Comparison of ENCODE assay signal across 15 cellular contexts in genomic region chr14:91506226-91506625, GRCh38. TPM values are rescaled to one million over a fixed set of nuclear protein-coding genes. Genes with fewer than 3 reads are reported as not detected.
DNase-seq lines count a peak whose midpoint lies in the region; ATAC-seq and TF ChIP-seq lines count a peak whose summit lies in the region.
"Had no signal": no experiment of that assay in that cellular context is flagged by ENCODE, and none has a peak within 500 bp of the region (broad histone marks: within the 10 kb centered on the region; RNA-seq: fewer than 3 reads in every experiment).

No MANE protein-coding gene starts in this region.

- H4K20me1 ChIP-seq in DOHH2 (ENCODE audit: control insufficient read depth, insufficient read depth, low read depth, low read length) (peaks cover 34% of the 10 kb centered on the region), osteoblast (ENCODE audit: insufficient read depth, low read length) (peaks cover 66% of the 10 kb centered on the region)

- POLR2A ChIA-PET in activated CD4-positive, alpha-beta T cell treated with anti-CD3 and anti-CD28 coated beads, Interleukin-2, amount 10 ng/mL, durations not matched to agents 7 days and 5 days (lab: Charles Lee), result no interaction called here

- peaks cover 97% of the 10 kb centered on the region for H3K79me2 ChIP-seq in DOHH2 (ENCODE audit: control insufficient read depth, low read length)
- H3K79me2 ChIP-seq in osteoblast (ENCODE audit: insufficient read depth, low read length), result peaks cover 82% of the 10 kb centered on the region

- H3K4me2 ChIP-seq in DOHH2 (ENCODE audit: low read length), result peak overlapping the region; percentile 42
- peak overlapping the region; percentile 26 for H3K4me2 ChIP-seq in osteoblast (ENCODE audit: insufficient read depth, low read length)

- H3K9me2 ChIP-seq in DOHH2 (replicated peaks; ENCODE audit: control insufficient read depth, low read length), result no peaks in the 10 kb centered on the region

- H3K27me3 Mint-ChIP-seq in activated CD4-positive, alpha-beta T cell treated with anti-CD3 and anti-CD28 coated beads, Interleukin-2, amount 10 ng/mL, durations not matched to agents 7 days and 5 days, result no peaks in the 10 kb centered on the region
- H3K27me3 Mint-ChIP-seq in activated naive CD8-positive, alpha-beta T cell treated with anti-CD3 and anti-CD28 coated beads for 36 hours, result no peaks in the 10 kb centered on the region

- ATAC-seq in HG03521 (IDR thresholded peaks at IDR 0.05; ENCODE audit: unreplicated experiment), result no peak
- ATAC-seq: K562 had no signal

- H3K27ac ChIP-seq in DOHH2 (ENCODE audit: low read depth, low read length), result no peak overlapping the region
- H3K27ac ChIP-seq in osteoblast (ENCODE audit: low read depth, low read length), result no peak overlapping the region
- no peak overlapping the region for H3K27ac ChIP-seq in ascending aorta

- H2AFZ ChIP-seq in osteoblast (ENCODE audit: low read length), result no peak overlapping the region

- H3K27me3 ChIP-seq in DOHH2 (ENCODE audit: control insufficient read depth, low read length) (no peaks in the 10 kb centered on the region), osteoblast (ENCODE audit: insufficient read depth, low read length) (no peaks in the 10 kb centered on the region), ascending aorta (no peaks in the 10 kb centered on the region)

- H3K9me3 Mint-ChIP-seq in activated CD4-positive, alpha-beta T cell treated with anti-CD3 and anti-CD28 coated beads, Interleukin-2, amount 10 ng/mL, durations not matched to agents 7 days and 5 days, result no peaks in the 10 kb centered on the region
- H3K9me3 Mint-ChIP-seq in activated naive CD8-positive, alpha-beta T cell treated with anti-CD3 and anti-CD28 coated beads for 36 hours, result no peaks in the 10 kb centered on the region

- no peak overlapping the region for H3K27ac Mint-ChIP-seq in activated CD4-positive, alpha-beta T cell treated with anti-CD3 and anti-CD28 coated beads, Interleukin-2, amount 10 ng/mL, durations not matched to agents 7 days and 5 days
- peak overlapping the region; percentile 58 for H3K27ac Mint-ChIP-seq in activated naive CD8-positive, alpha-beta T cell treated with anti-CD3 and anti-CD28 coated beads for 36 hours

- H3K36me3 Mint-ChIP-seq in activated CD4-positive, alpha-beta T cell treated with anti-CD3 and anti-CD28 coated beads, Interleukin-2, amount 10 ng/mL, durations not matched to agents 7 days and 5 days (ENCODE audit: low read depth), result peaks cover 62% of the 10 kb centered on the region
- peaks cover 64% of the 10 kb centered on the region for H3K36me3 Mint-ChIP-seq in activated naive CD8-positive, alpha-beta T cell treated with anti-CD3 and anti-CD28 coated beads for 36 hours

- TF ChIP-seq CTCF in DOHH2 (IDR thresholded peaks at IDR 0.05; ENCODE audit: low read depth, low read length, poor library complexity, severe bottlenecking) (no peak), osteoblast (IDR thresholded peaks at IDR 0.05; ENCODE audit: extremely low read depth, low read depth, low read length) (no peak), ascending aorta (IDR thresholded peaks at IDR 0.05) (no peak)

- H3K9me3 ChIP-seq in DOHH2 (ENCODE audit: control insufficient read depth, insufficient read depth, low read length), result no peaks in the 10 kb centered on the region
- no peaks in the 10 kb centered on the region for H3K9me3 ChIP-seq in osteoblast (ENCODE audit: low read depth, low read length)
- no peaks in the 10 kb centered on the region for H3K9me3 ChIP-seq in ascending aorta

- peaks cover 46% of the 10 kb centered on the region for H3K4me1 Mint-ChIP-seq in activated CD4-positive, alpha-beta T cell treated with anti-CD3 and anti-CD28 coated beads, Interleukin-2, amount 10 ng/mL, durations not matched to agents 7 days and 5 days
- peaks cover 39% of the 10 kb centered on the region for H3K4me1 Mint-ChIP-seq in activated naive CD8-positive, alpha-beta T cell treated with anti-CD3 and anti-CD28 coated beads for 36 hours

- CTCF ChIA-PET in activated CD4-positive, alpha-beta T cell treated with anti-CD3 and anti-CD28 coated beads, Interleukin-2, amount 10 ng/mL, durations not matched to agents 7 days and 5 days (lab: Charles Lee), result interaction anchor here (1.0 kb wide), 1 partner anchor 13 kb away, joined by 3 read pairs; no protein-coding TSS in a partner anchor

- H3F3A ChIP-seq in DOHH2 (ENCODE audit: control insufficient read depth, insufficient read depth), result peaks cover 2% of the 10 kb centered on the region; the same call in 1 of the 2 replicates

- H3K4me1 ChIP-seq in DOHH2 (ENCODE audit: control insufficient read depth, low read length), result peaks cover 59% of the 10 kb centered on the region
- H3K4me1 ChIP-seq in osteoblast (ENCODE audit: insufficient read depth, low read length), result peaks cover 8% of the 10 kb centered on the region
- peaks cover 4 to 38% of the 10 kb centered on the region in 2 donors for H3K4me1 ChIP-seq in ascending aorta

- peak overlapping the region; percentile 36 for H3K4me3 Mint-ChIP-seq in activated CD4-positive, alpha-beta T cell treated with anti-CD3 and anti-CD28 coated beads, Interleukin-2, amount 10 ng/mL, durations not matched to agents 7 days and 5 days
- peak overlapping the region; percentile 59 for H3K4me3 Mint-ChIP-seq in activated naive CD8-positive, alpha-beta T cell treated with anti-CD3 and anti-CD28 coated beads for 36 hours

- H3K4me3 ChIP-seq in DOHH2 (ENCODE audit: low read length) (peak overlapping the region; percentile 32), osteoblast (ENCODE audit: insufficient read depth, low read length) (no peak overlapping the region), ascending aorta (peak overlapping the region in 1 of 2 donors; percentile 23)
- H3K4me3 ChIP-seq: K562 had no signal

- intact Hi-C loops in ascending aorta (cut with DNase I), result no loop called here

- no peak for DNase-seq in activated CD4-positive, alpha-beta T cell treated with anti-CD3 and anti-CD28 coated beads, Interleukin-2, amount 10 ng/mL, durations not matched to agents 7 days and 5 days
- no peak for DNase-seq in activated CD4-positive, alpha-beta T cell treated with anti-CD3 and anti-CD28 coated beads, Interleukin-2, amount 50 U/mL, for 1 hour
- no peak for DNase-seq in activated naive CD8-positive, alpha-beta T cell treated with anti-CD3 and anti-CD28 coated beads for 36 hours
- DNase-seq in osteoblast (ENCODE audit: insufficient read length, low spot score, missing footprints) (peak; percentile 52), NCI-H2029 (lab: John Stamatoyannopoulos, UW) (no peak), ascending aorta (ENCODE audit: low spot score in 2 of 2) (no peak)
- DNase-seq: ACHN; activated CD8-positive, alpha-beta memory T cell treated with anti-CD3 and anti-CD28 coated beads, Interleukin-2, amount 50 U/mL, for 4 hours; effector CD8-positive, alpha-beta T cell; NCI-H1694 treated with DMSO at 0.1 percent for 48 hours; NCI-H526; nucleus accumbens had no signal

- H3K36me3 ChIP-seq in DOHH2 (ENCODE audit: control insufficient read depth, low read length), result peaks cover 80% of the 10 kb centered on the region
- no peaks in the 10 kb centered on the region for H3K36me3 ChIP-seq in osteoblast (ENCODE audit: insufficient read depth, low read length)
- H3K36me3 ChIP-seq in ascending aorta, result no peaks in the 10 kb centered on the region

RNA-seq across cellular contexts. Expression of gene PPP4R3A, which starts 3.9 kb away (rescaled TPM):
- total RNA-seq in activated CD4-positive, alpha-beta T cell treated with anti-CD3 and anti-CD28 coated beads, Interleukin-2, amount 10 ng/mL, durations not matched to agents 7 days and 5 days, result 100 to 1,000 TPM; 134 to 145 TPM
- 100 to 1,000 TPM; 122 TPM for total RNA-seq in activated naive CD8-positive, alpha-beta T cell treated with anti-CD3 and anti-CD28 coated beads for 36 hours
- total RNA-seq in osteoblast (43.4 and 49.2 TPM in 2 replicates), ascending aorta (76.2 TPM)
